20 cellular contexts compared by ENCODE assay signal in genomic region chr9:137648396-137648795, GRCh38. TPM values are rescaled to one million over a fixed set of nuclear protein-coding genes. Genes with fewer than 3 reads are reported as not detected.
DNase-seq lines count a peak whose midpoint lies in the region; ATAC-seq and TF ChIP-seq lines count a peak whose summit lies in the region.
"Had no signal": no experiment of that assay in that cellular context is flagged by ENCODE, and none has a peak within 500 bp of the region (broad histone marks: within the 10 kb centered on the region; RNA-seq: fewer than 3 reads in every experiment).

No MANE protein-coding gene starts in this region.

- no peak overlapping the region for H4K8ac ChIP-seq in IMR-90 (ENCODE audit: low read depth in 2 of 2, low read length in 2 of 2)
- no peak overlapping the region for H4K8ac ChIP-seq in mesenchymal stem cell (ENCODE audit: low read length)

- H3K9me1 ChIP-seq in IMR-90 (ENCODE audit: insufficient read depth, low read length), result peaks cover 24% of the 10 kb centered on the region

- H2BK15ac ChIP-seq in IMR-90 (ENCODE audit: low read depth, low read length) (no peak overlapping the region), mesenchymal stem cell (ENCODE audit: low read depth, poor library complexity, severe bottlenecking) (no peak overlapping the region)

- CTCF ChIA-PET in IMR-90 (lab: Yijun Ruan, JAX), result no interaction called here

- H2AK5ac ChIP-seq in IMR-90 (ENCODE audit: low read depth, low read length), result no peak overlapping the region
- no peak overlapping the region for H2AK5ac ChIP-seq in mesenchymal stem cell (ENCODE audit: low read length, severe bottlenecking)

- dilution Hi-C loops in IMR-90 (cut with HindIII; ENCODE audit: low sequenced_read_pairs, unreplicated experiment), result no loop called here

- H3K56ac ChIP-seq in IMR-90 (ENCODE audit: extremely low read depth, insufficient read depth, low read length), result no peak overlapping the region

- H2AFZ ChIP-seq in IMR-90 (replicated peaks; ENCODE audit: low read length, poor library complexity) (no peak overlapping the region), mesenchymal stem cell (ENCODE audit: low read depth, low read length) (no peak overlapping the region)

- TF ChIP-seq CTCF in IMR-90 (conservative IDR thresholded peaks at IDR 0.05; ENCODE audit: low read depth, low read length), result no peak
- TF ChIP-seq CTCF in cardiac fibroblast (IDR thresholded peaks at IDR 0.05; ENCODE audit: low read depth, low read length), result no peak

- 100% methylated on average over 1 of the region's 2 CpGs; no CpG with 5 or more reads in 1 of the 2 experiments for WGBS in IMR-90 (ENCODE audit: extremely low coverage in 2 of 2, insufficient read length in 1 of 2), 2 experiments
- 100% methylated on average over 2 of the region's 2 CpGs for WGBS in mesenchymal stem cell

- BruUV-seq in IMR-90 (replicated peaks; lab: Mats Ljungman, UMichigan), result no TSS peak

- H3K4me2 ChIP-seq in IMR-90 (ENCODE audit: low read depth, low read length) (no peak overlapping the region), mesenchymal stem cell (ENCODE audit: low read length, poor library complexity, severe bottlenecking) (no peak overlapping the region)

- no peak for TF ChIP-seq RAD21 in IMR-90 (IDR thresholded peaks at IDR 0.05; ENCODE audit: low read length)

- H3K4ac ChIP-seq in IMR-90 (ENCODE audit: low read depth, low read length) (no peak overlapping the region), mesenchymal stem cell (ENCODE audit: low read depth in 1 of 2, low read length in 2 of 2) (no peak overlapping the region)

- H3K27ac ChIP-seq in IMR-90 (ENCODE audit: insufficient read depth, low read length) (no peak overlapping the region), mesenchymal stem cell (ENCODE audit: low read length, poor library complexity, severe bottlenecking) (no peak overlapping the region)
- H3K27ac ChIP-seq: C4-2B, psoas muscle had no signal

- H4K5ac ChIP-seq in IMR-90 (ENCODE audit: low read depth, low read length), result no peak overlapping the region

- peaks cover 4% of the 10 kb centered on the region; the same call in 1 of the 2 replicates for H3K4me1 ChIP-seq in IMR-90 (ENCODE audit: control insufficient read depth, insufficient read depth, low read length)
- H3K4me1 ChIP-seq in mesenchymal stem cell (ENCODE audit: control insufficient read depth, insufficient read depth, low read depth, low read length), result no peaks in the 10 kb centered on the region
- H3K4me1 ChIP-seq: psoas muscle had no signal

- H3K14ac ChIP-seq in IMR-90 (replicated peaks; ENCODE audit: low read depth, low read length), result no peak overlapping the region
- H3K14ac ChIP-seq in mesenchymal stem cell (ENCODE audit: low read length in 2 of 2), result no peak overlapping the region

- no peak for TF ChIP-seq POLR2A in IMR-90 (IDR thresholded peaks at IDR 0.05; ENCODE audit: low read depth, low read length)

- ATAC-seq in IMR-90 (ENCODE audit: low read depth) (no peak; the same call in 1 of the 2 replicates), HG03469 (IDR thresholded peaks at IDR 0.05; ENCODE audit: unreplicated experiment) (no peak)
- ATAC-seq: activated naive CD4-positive, alpha-beta T cell treated with anti-CD3 and anti-CD28 coated beads, Interleukin-2, amount 50 U/mL, for 72 hours; Panc1; psoas muscle had no signal

- H3K9ac ChIP-seq in IMR-90 (ENCODE audit: low read depth, low read length), result no peak overlapping the region
- H3K9ac ChIP-seq in mesenchymal stem cell (ENCODE audit: low read length), result no peak overlapping the region

- H2BK120ac ChIP-seq in IMR-90 (ENCODE audit: low read depth, low read length), result no peak overlapping the region
- no peak overlapping the region for H2BK120ac ChIP-seq in mesenchymal stem cell (ENCODE audit: low read depth, low read length)

- POLR2A ChIA-PET in IMR-90 (lab: Charles Lee; ENCODE audit: unreplicated experiment), result no interaction called here

- H3K18ac ChIP-seq in IMR-90 (ENCODE audit: low read depth, low read length) (no peak overlapping the region), mesenchymal stem cell (ENCODE audit: low read depth in 1 of 2, low read length in 2 of 2) (no peak overlapping the region)

- no peak overlapping the region for H2BK12ac ChIP-seq in mesenchymal stem cell (ENCODE audit: low read length in 2 of 2)

- no peak overlapping the region for H3K4me3 ChIP-seq in IMR-90 (ENCODE audit: insufficient read depth, low read depth, low read length)
- H3K4me3 ChIP-seq in cardiac fibroblast (replicated peaks in 1 of 2; ENCODE audit: low read depth in 2 of 2, low read length in 2 of 2), result no peak overlapping the region
- no peak overlapping the region for H3K4me3 ChIP-seq in mesenchymal stem cell (ENCODE audit: insufficient read depth in 1 of 2, low read depth in 1 of 2, low read length in 2 of 2)
- H3K4me3 ChIP-seq: lung, psoas muscle, skin epidermis had no signal

- H4K20me1 ChIP-seq in IMR-90 (ENCODE audit: insufficient read depth, low read length), result peaks cover 62% of the 10 kb centered on the region

- peak overlapping the region; percentile 77 for H2AK9ac ChIP-seq in IMR-90 (replicated peaks; ENCODE audit: low read depth, low read length, poor library complexity)

- H3K9me3 ChIP-seq in IMR-90 (ENCODE audit: control insufficient read depth, insufficient read depth, low read length) (no peaks in the 10 kb centered on the region), mesenchymal stem cell (ENCODE audit: control insufficient read depth, low read length) (no peaks in the 10 kb centered on the region)
- H3K9me3 ChIP-seq: psoas muscle had no signal

- no peak overlapping the region for H2BK20ac ChIP-seq in IMR-90 (ENCODE audit: low read depth, low read length)

- H4K91ac ChIP-seq in IMR-90 (ENCODE audit: insufficient read depth, low read depth, low read length), result no peak overlapping the region
- H4K91ac ChIP-seq in mesenchymal stem cell (ENCODE audit: low read length), result no peak overlapping the region

- in situ Hi-C loops in IMR-90 (cut with MboI; ENCODE audit: low sequenced_read_pairs), result no loop called here

- intact Hi-C loops in IMR-90 (cut with micrococcal nuclease), result no loop called here

- no peak overlapping the region for H3K23ac ChIP-seq in IMR-90 (ENCODE audit: low read depth, low read length)
- no peak overlapping the region for H3K23ac ChIP-seq in mesenchymal stem cell (ENCODE audit: low read length in 2 of 2)

- H3K36me3 ChIP-seq in IMR-90 (ENCODE audit: control insufficient read depth, insufficient read depth, low read length) (peaks cover 5% of the 10 kb centered on the region), mesenchymal stem cell (ENCODE audit: control insufficient read depth in 1 of 2, insufficient read depth in 2 of 2, low read depth in 1 of 2, low read length in 2 of 2) (peaks cover 21 to 31% of the 10 kb centered on the region in 2 experiments)

- H3K79me1 ChIP-seq in IMR-90 (ENCODE audit: low read depth in 1 of 2, low read length in 2 of 2) (peaks cover 27 to 79% of the 10 kb centered on the region in 2 experiments), mesenchymal stem cell (replicated peaks; ENCODE audit: low read length, poor library complexity, severe bottlenecking) (peaks cover 15% of the 10 kb centered on the region)

- DNase-seq in IMR-90 (no peak), cardiac fibroblast (ENCODE audit: low read depth in 2 of 2) (peak; percentile 20 to 59), iris pigment epithelial cell (ENCODE audit: low read depth) (peak; percentile 30), stromal cell of bone marrow (ENCODE audit: low read depth) (peak; percentile 32), mesenchymal stem cell (no peak), activated gamma-delta T cell (lab: John Stamatoyannopoulos, UW) (no peak)
- DNase-seq: activated B cell treated with CpG ODN at 0.5 μM for 24 hours; kidney glomerular epithelial cell; NCI-H1417; NCI-H510A; psoas muscle; SHP77 treated with DMSO at 0.1 percent for 48 hours; stimulated activated CD4-positive, alpha-beta T cell treated with anti-CD3 and anti-CD28 coated beads, Interleukin-1b, Interleukin-23, amount 100 ng/mL, for 48 hours; T1000 had no signal

- H2BK5ac ChIP-seq in IMR-90 (ENCODE audit: low read depth, low read length, poor library complexity, severe bottlenecking) (no peak overlapping the region), mesenchymal stem cell (ENCODE audit: low read depth, low read length, poor library complexity, severe bottlenecking) (no peak overlapping the region)

- H3K27me3 ChIP-seq in IMR-90 (ENCODE audit: control insufficient read depth, insufficient read depth, low read length) (no peaks in the 10 kb centered on the region), mesenchymal stem cell (ENCODE audit: control insufficient read depth in 1 of 2, insufficient read depth in 1 of 2, low read length in 2 of 2) (no peaks in the 10 kb centered on the region)

TF ChIP-seq in IMR-90, 13 proteins besides CTCF, POLR2A, EP300 and RAD21 (continues in another document):
- TF ChIP-seq NFE2L2 (IDR thresholded peaks at IDR 0.05; ENCODE audit: low read depth, low read length), result no peak
- no peak for TF ChIP-seq MXI1 (IDR thresholded peaks at IDR 0.05; ENCODE audit: borderline replicate concordance, low read depth, low read length)
- TF ChIP-seq BHLHE40 (IDR thresholded peaks at IDR 0.05; ENCODE audit: low read depth, low read length), result no peak
- TF ChIP-seq MAZ (IDR thresholded peaks at IDR 0.05; ENCODE audit: borderline replicate concordance, low read depth, low read length), result no peak
- no peak for TF ChIP-seq RFX5 (IDR thresholded peaks at IDR 0.05; ENCODE audit: low read depth, low read length)

RNA-seq across cellular contexts. Expression of gene EHMT1, which starts 29.6 kb away (rescaled TPM):
- total RNA-seq in IMR-90 (2012; rRNA removed), result 32.8 and 36.1 TPM in 2 replicates
- polyA plus RNA-seq in IMR-90 (2012; rRNA removed), result 35.1 and 39.0 TPM in 2 replicates
- polyA plus RNA-seq in IMR-90 (2012; cell fraction: cytosol; rRNA removed), result 30.8 and 36.6 TPM in 2 replicates
- polyA plus RNA-seq in IMR-90 (2012; cell fraction: nucleus; rRNA removed; ENCODE audit: low replicate concordance), result 109 and 195 TPM in 2 replicates
- 26.1 TPM for polyA plus RNA-seq in mesenchymal stem cell (2013, experiment 1 of 2)
- polyA plus RNA-seq in mesenchymal stem cell (2013, experiment 2 of 2), result 24.7 TPM

RNA-seq across cellular contexts. Expression of gene ARRDC1, which starts 42.9 kb away (rescaled TPM):
- total RNA-seq in IMR-90 (2012; rRNA removed), result 7.7 and 7.8 TPM in 2 replicates
- polyA plus RNA-seq in IMR-90 (2012; rRNA removed), result 37.8 and 41.4 TPM in 2 replicates
- 19.6 and 40.1 TPM in 2 replicates for polyA plus RNA-seq in IMR-90 (2012; cell fraction: cytosol; rRNA removed)
- 177 and 484 TPM in 2 replicates for polyA plus RNA-seq in IMR-90 (2012; cell fraction: nucleus; rRNA removed; ENCODE audit: low replicate concordance)
- 18.4 TPM for polyA plus RNA-seq in mesenchymal stem cell (2013, experiment 1 of 2)
- 19.8 TPM for polyA plus RNA-seq in mesenchymal stem cell (2013, experiment 2 of 2)

RNA-seq across cellular contexts. Expression of gene ZMYND19, which starts 58.1 kb away (rescaled TPM):
- 14.3 and 16.4 TPM in 2 replicates for total RNA-seq in IMR-90 (2012; rRNA removed)
- polyA plus RNA-seq in IMR-90 (2012; rRNA removed), result 21.4 and 23.1 TPM in 2 replicates
- 24.4 and 24.7 TPM in 2 replicates for polyA plus RNA-seq in IMR-90 (2012; cell fraction: cytosol; rRNA removed)
- polyA plus RNA-seq in IMR-90 (2012; cell fraction: nucleus; rRNA removed; ENCODE audit: low replicate concordance), result 41.1 and 61.6 TPM in 2 replicates
- polyA plus RNA-seq in mesenchymal stem cell (2013, experiment 1 of 2), result 13.6 TPM
- polyA plus RNA-seq in mesenchymal stem cell (2013, experiment 2 of 2), result 13.2 TPM

Comparison
In these comparisons a context has a peak if more than half of its experiments do, and no peak if none do; other contexts are left out.
1. DNase-seq: peak in cardiac fibroblast (2 of 2), iris pigment epithelial cell (single experiment) and stromal cell of bone marrow (single experiment); none in IMR-90 (single experiment), mesenchymal stem cell (single experiment) and activated gamma-delta T cell (single experiment).